In genomic region chr6:82362868-82363267, GRCh38 we compare ENCODE assay signal across 10 cellular contexts. TPM values are rescaled to one million over a fixed set of nuclear protein-coding genes. Genes with fewer than 3 reads are reported as not detected.
A peak's percentile ranks its signal among the peaks of the same experiment; 100 is the strongest.
DNase-seq lines count a peak whose midpoint lies in the region; ATAC-seq, FAIRE-seq and TF ChIP-seq lines count a peak whose summit lies in the region.
"Had no signal": no experiment of that assay in that cellular context is flagged by ENCODE, and none has a peak within 500 bp of the region (broad histone marks: within the 10 kb centered on the region; RNA-seq: fewer than 3 reads in every experiment).

No MANE protein-coding gene starts in this region.

- H3K27me3 ChIP-seq in astrocyte (ENCODE audit: insufficient read depth, low read length) (peaks cover 2% of the 10 kb centered on the region), iPS-18a (ENCODE audit: control insufficient read depth, insufficient read depth, low read length) (peaks cover 25% of the 10 kb centered on the region)

- H3K9me3 Mint-ChIP-seq in astrocyte (ENCODE audit: unreplicated experiment) = no peaks in the 10 kb centered on the region

- H3K27ac ChIP-seq in astrocyte (ENCODE audit: low read depth, low read length) (peak overlapping the region; percentile 88), iPS-18a (ENCODE audit: low read length) (no peak overlapping the region)

- peaks cover 2% of the 10 kb centered on the region for H3K4me1 Mint-ChIP-seq in astrocyte (ENCODE audit: low read depth, unreplicated experiment)

- peaks cover 20% of the 10 kb centered on the region for H4K20me1 ChIP-seq in astrocyte (ENCODE audit: insufficient read depth, low read length)

- H3K9ac ChIP-seq in astrocyte (ENCODE audit: low read length) = peak overlapping the region; percentile 91
- peak overlapping the region; percentile 73 for H3K9ac ChIP-seq in iPS-18a (ENCODE audit: low read length)

- no peak for ATAC-seq in HG02938 (IDR thresholded peaks at IDR 0.05; ENCODE audit: unreplicated experiment)

- peak overlapping the region; percentile 95 for H3K4me3 Mint-ChIP-seq in astrocyte (ENCODE audit: unreplicated experiment)

- peaks cover 20% of the 10 kb centered on the region for H3K4me1 ChIP-seq in astrocyte (ENCODE audit: insufficient read depth, low read length)
- peaks cover 17% of the 10 kb centered on the region for H3K4me1 ChIP-seq in iPS-18a (ENCODE audit: control insufficient read depth, low read depth, low read length)

- H3K27ac Mint-ChIP-seq in astrocyte (ENCODE audit: unreplicated experiment) = no peak overlapping the region

- DNase-seq in NCI-H524 (lab: John Stamatoyannopoulos, UW) (peak; percentile 19 to 50), NCI-H524 treated with DMSO at 0.1 percent for 48 hours (lab: John Stamatoyannopoulos, UW) (no peak), astrocyte (ENCODE audit: low read depth) (peak; percentile 94), stromal cell of bone marrow (ENCODE audit: low read depth) (peak; percentile 87), NCI-H2107 treated with DMSO at 0.1 percent for 48 hours (lab: John Stamatoyannopoulos, UW; ENCODE audit: unreplicated experiment) (no peak), SW480 (ENCODE audit: low spot score) (no peak)
- DNase-seq: AML-193, cerebellar nuclear complex had no signal

- no peaks in the 10 kb centered on the region for H3K36me3 Mint-ChIP-seq in astrocyte (ENCODE audit: low read depth, unreplicated experiment)

- H3K4me3 ChIP-seq in astrocyte (ENCODE audit: insufficient read depth, low read depth, low read length) (peak overlapping the region; percentile 83), iPS-18a (ENCODE audit: low read length) (peak overlapping the region; percentile 95)

- no peak for TF ChIP-seq CTCF in astrocyte (IDR thresholded peaks at IDR 0.05; ENCODE audit: insufficient read depth, low read depth, low read length)

- FAIRE-seq in astrocyte (lab: Jason Lieb, UNC) = no peak

- peaks cover 3% of the 10 kb centered on the region for H3K27me3 Mint-ChIP-seq in astrocyte (ENCODE audit: low read depth, unreplicated experiment)

- peak overlapping the region; percentile 98 for H3K4me2 ChIP-seq in astrocyte (ENCODE audit: low read length)

- H2AFZ ChIP-seq in astrocyte (ENCODE audit: low read depth, low read length) = peak overlapping the region; percentile 86

- H3K36me3 ChIP-seq in astrocyte (ENCODE audit: insufficient read depth, low read length) (peaks cover 10% of the 10 kb centered on the region), iPS-18a (ENCODE audit: control insufficient read depth, low read depth, low read length) (peaks cover 5% of the 10 kb centered on the region)

- H3K9me3 ChIP-seq in astrocyte (ENCODE audit: insufficient read depth, low read depth, low read length) = no peaks in the 10 kb centered on the region
- no peaks in the 10 kb centered on the region for H3K9me3 ChIP-seq in iPS-18a (ENCODE audit: control insufficient read depth, low read depth, low read length)

- H3K79me2 ChIP-seq in astrocyte (ENCODE audit: insufficient read depth, low read length) = peaks cover 30% of the 10 kb centered on the region

RNA-seq across cellular contexts. Expression of gene TPBG, which starts 0.7 kb away (rescaled TPM):
- total RNA-seq in astrocyte = 23.7 and 26.0 TPM in 2 replicates

Comparison
In these comparisons a context has a peak if more than half of its experiments do, and no peak if none do; other contexts are left out.
1. DNase-seq: peak in NCI-H524 (2 of 2), astrocyte (single experiment) and stromal cell of bone marrow (single experiment); none in NCI-H524 treated with DMSO at 0.1 percent for 48 hours (single experiment), NCI-H2107 treated with DMSO at 0.1 percent for 48 hours (single experiment) and SW480 (single experiment).